ENCODE assay signal across 1 cellular context in the genomic region with DNA sequence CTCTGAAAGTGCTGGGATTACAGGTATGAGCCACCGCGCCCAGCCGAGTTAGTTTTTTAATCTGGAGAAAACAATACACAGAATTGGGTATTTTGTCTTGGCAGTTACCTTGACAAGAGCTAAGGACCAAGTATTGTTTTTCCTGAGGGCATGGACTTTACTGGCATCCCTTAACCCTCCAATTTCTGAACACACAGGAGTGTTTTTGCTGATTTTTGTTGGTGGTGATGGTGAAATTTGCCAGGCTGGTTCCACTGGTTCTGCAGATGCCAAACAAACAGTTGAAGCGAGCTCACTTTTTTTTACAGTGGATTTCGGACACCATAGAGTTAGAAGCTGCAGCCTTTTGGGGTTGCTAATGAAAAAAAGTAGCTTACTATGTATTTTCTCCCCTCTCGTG.
TF ChIP-seq lines count a peak whose summit lies in the region.

No MANE protein-coding gene starts in this region.

TF ChIP-seq in A549, 52 proteins besides CTCF, POLR2A, EP300 and RAD21:
- no peak for TF ChIP-seq PHF8 (IDR thresholded peaks at IDR 0.05; ENCODE audit: borderline replicate concordance, low read depth)
- TF ChIP-seq NR3C1 (IDR thresholded peaks at IDR 0.05), result no peak
- TF ChIP-seq, protein P1, sequence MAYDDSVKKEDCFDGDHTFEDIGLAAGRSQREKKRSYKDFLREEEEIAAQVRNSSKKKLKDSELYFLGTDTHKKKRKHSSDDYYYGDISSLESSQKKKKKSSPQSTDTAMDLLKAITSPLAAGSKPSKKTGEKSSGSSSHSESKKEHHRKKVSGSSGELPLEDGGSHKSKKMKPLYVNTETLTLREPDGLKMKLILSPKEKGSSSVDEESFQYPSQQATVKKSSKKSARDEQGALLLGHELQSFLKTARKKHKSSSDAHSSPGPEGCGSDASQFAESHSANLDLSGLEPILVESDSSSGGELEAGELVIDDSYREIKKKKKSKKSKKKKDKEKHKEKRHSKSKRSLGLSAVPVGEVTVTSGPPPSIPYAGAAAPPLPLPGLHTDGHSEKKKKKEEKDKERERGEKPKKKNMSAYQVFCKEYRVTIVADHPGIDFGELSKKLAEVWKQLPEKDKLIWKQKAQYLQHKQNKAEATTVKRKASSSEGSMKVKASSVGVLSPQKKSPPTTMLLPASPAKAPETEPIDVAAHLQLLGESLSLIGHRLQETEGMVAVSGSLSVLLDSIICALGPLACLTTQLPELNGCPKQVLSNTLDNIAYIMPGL (CRISPR knock-in tag; IDR thresholded peaks at IDR 0.05; ENCODE audit: borderline replicate concordance), result no peak
- TF ChIP-seq NFE2L2 (conservative IDR thresholded peaks at IDR 0.05; ENCODE audit: low read length), result no peak
- no peak for TF ChIP-seq SMC3 (IDR thresholded peaks at IDR 0.05)
- TF ChIP-seq RCOR1 (IDR thresholded peaks at IDR 0.05; ENCODE audit: low read depth, low read length), result no peak
- TF ChIP-seq ZSCAN20 (CRISPR knock-in tag; IDR thresholded peaks at IDR 0.05), result no peak
- TF ChIP-seq, protein P2, sequence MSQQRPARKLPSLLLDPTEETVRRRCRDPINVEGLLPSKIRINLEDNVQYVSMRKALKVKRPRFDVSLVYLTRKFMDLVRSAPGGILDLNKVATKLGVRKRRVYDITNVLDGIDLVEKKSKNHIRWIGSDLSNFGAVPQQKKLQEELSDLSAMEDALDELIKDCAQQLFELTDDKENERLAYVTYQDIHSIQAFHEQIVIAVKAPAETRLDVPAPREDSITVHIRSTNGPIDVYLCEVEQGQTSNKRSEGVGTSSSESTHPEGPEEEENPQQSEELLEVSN (IDR thresholded peaks at IDR 0.05; ENCODE audit: borderline replicate concordance, low read depth), result no peak
- no peak for TF ChIP-seq TP53 (CRISPR knock-in tag; IDR thresholded peaks at IDR 0.05)
